Comparison of ENCODE assay signal across 15 cellular contexts in genomic region chr11:7538466-7539454, GRCh38. TPM values are rescaled to one million over a fixed set of nuclear protein-coding genes. Genes with fewer than 3 reads are reported as not detected.
DNase-seq lines count a peak whose midpoint lies in the region; ATAC-seq, FAIRE-seq and TF ChIP-seq lines count a peak whose summit lies in the region.
"Had no signal": no experiment of that assay in that cellular context is flagged by ENCODE, and none has a peak within 500 bp of the region (broad histone marks: within the 10 kb centered on the region; RNA-seq: fewer than 3 reads in every experiment).

No MANE protein-coding gene starts in this region.

- H3K4me3 ChIP-seq in bronchial epithelial cell (ENCODE audit: low read depth, low read length): no peak overlapping the region
- no peak overlapping the region for H3K4me3 ChIP-seq in aorta (ENCODE audit: low read length in 2 of 2)
- H3K4me3 ChIP-seq: BLaER1, ovary, upper lobe of right lung had no signal

- H3K4me1 ChIP-seq in aorta (ENCODE audit: control insufficient read depth in 1 of 2, insufficient read depth in 2 of 2, low read length in 2 of 2): no peaks in the 10 kb centered on the region

- no peaks in the 10 kb centered on the region for H3K27me3 ChIP-seq in bronchial epithelial cell (ENCODE audit: control insufficient read depth, insufficient read depth, low read length)
- no peaks in the 10 kb centered on the region for H3K27me3 ChIP-seq in aorta (ENCODE audit: control insufficient read depth in 1 of 2, insufficient read depth in 2 of 2, low read length in 1 of 2)
- H3K27me3 ChIP-seq: BLaER1, ovary had no signal

- H3K36me3 Mint-ChIP-seq in natural killer cell: no peaks in the 10 kb centered on the region

- H3K9me3 ChIP-seq in aorta (ENCODE audit: control insufficient read depth, low read length): no peaks in the 10 kb centered on the region
- H3K9me3 ChIP-seq: BLaER1, ovary, upper lobe of right lung had no signal

- DNase-seq in left ventricle myocardium superior (no peak), left cardiac atrium (no peak), bronchial epithelial cell (ENCODE audit: low read depth) (peak; percentile 44), natural killer cell (no peak), aorta (no peak), NCI-H187 treated with DMSO at 0.1 percent for 48 hours (lab: John Stamatoyannopoulos, UW) (no peak), DMS79 treated with DMSO at 0.1 percent for 48 hours (lab: John Stamatoyannopoulos, UW) (no peak), NCI-H2227 (lab: John Stamatoyannopoulos, UW; ENCODE audit: unreplicated experiment) (no peak)
- DNase-seq: dermis blood vessel endothelial cell, NCI-H1092, NCI-H446 treated with DMSO at 0.1 percent for 48 hours, ovary, upper lobe of right lung, WERI-Rb-1 had no signal

- H3K27ac Mint-ChIP-seq in natural killer cell: peak overlapping the region; percentile 9 to 79

- FAIRE-seq in bronchial epithelial cell (lab: Jason Lieb, UNC): peak; percentile 36

- H3K4me3 Mint-ChIP-seq in natural killer cell: peak overlapping the region; percentile 77

- no peak for TF ChIP-seq CTCF in bronchial epithelial cell (IDR thresholded peaks at IDR 0.05; ENCODE audit: insufficient read depth, low read length, severe bottlenecking)
- no peak for TF ChIP-seq CTCF in natural killer cell (IDR thresholded peaks at IDR 0.05)

- peaks cover 26 to 69% of the 10 kb centered on the region in 2 donors for H3K4me1 Mint-ChIP-seq in natural killer cell

- no peak overlapping the region for H3K27ac ChIP-seq in aorta (ENCODE audit: low read depth in 1 of 2, low read length in 2 of 2)
- H3K27ac ChIP-seq: BLaER1, ovary, upper lobe of right lung, WERI-Rb-1 had no signal

- peak; percentile 35 for ATAC-seq in left ventricle myocardium superior
- ATAC-seq in left cardiac atrium: no peak
- ATAC-seq in natural killer cell: no peak
- peak; percentile 36 for ATAC-seq in aorta (ENCODE audit: low FRiP score)
- ATAC-seq: upper lobe of right lung had no signal

- intact Hi-C loops in left ventricle myocardium superior (cut with micrococcal nuclease): no loop called here
- intact Hi-C loops in left cardiac atrium (cut with DNase I): no loop called here
- intact Hi-C loops in natural killer cell (cut with micrococcal nuclease): no loop called here
- intact Hi-C loops in aorta (cut with DNase I): no loop called here

- H3K9me3 Mint-ChIP-seq in natural killer cell: no peaks in the 10 kb centered on the region

- H3K36me3 ChIP-seq in bronchial epithelial cell (ENCODE audit: control insufficient read depth, insufficient read depth, low read length) (no peaks in the 10 kb centered on the region), aorta (ENCODE audit: control insufficient read depth in 1 of 2, insufficient read depth in 2 of 2, low read length in 1 of 2) (no peaks in the 10 kb centered on the region)
- H3K36me3 ChIP-seq: BLaER1, ovary, upper lobe of right lung, WERI-Rb-1 had no signal

- WGBS in aorta, 2 donors: 88 to 90% methylated on average over 12 of the region's 12 CpGs

- H3K27me3 Mint-ChIP-seq in natural killer cell (ENCODE audit: low read depth in 2 of 2): peaks cover 0 to 11% of the 10 kb centered on the region in 2 donors

RNA-seq across cellular contexts. Expression of gene PPFIBP2, which starts 25.0 kb away (rescaled TPM):
- total RNA-seq in left ventricle myocardium superior (19.9 TPM), left cardiac atrium (10 to 100 TPM; 16.3 to 25.5 TPM), bronchial epithelial cell (15.0 and 41.6 TPM in 2 replicates), natural killer cell (10 to 100 TPM; 15.1 to 23.7 (median 23.1) TPM), aorta (10 to 100 TPM; 17.6 to 35.6 TPM)
- 10 to 100 TPM; 14.1 to 31.7 TPM for polyA plus RNA-seq in aorta

RNA-seq across cellular contexts. Expression of gene OLFML1, which starts 53.5 kb away (rescaled TPM):
- 5.7 TPM for total RNA-seq in left ventricle myocardium superior
- total RNA-seq in left cardiac atrium: 10 to 100 TPM in 1 of 2 donors, 1 to 10 TPM in 1; 6.7 to 16.5 TPM
- total RNA-seq in bronchial epithelial cell: not detected in 2 replicates
- total RNA-seq in natural killer cell: not detected
- 10 to 100 TPM; 13.2 to 41.0 TPM for total RNA-seq in aorta
- polyA plus RNA-seq in aorta: 10 to 100 TPM in 1 of 2 donors, 1 to 10 TPM in 1; 4.9 to 22.9 TPM
- total RNA-seq: dermis blood vessel endothelial cell had no signal

Comparison
In these comparisons a context has a peak if more than half of its experiments do, and no peak if none do; other contexts are left out.
1. ATAC-seq: peak in left ventricle myocardium superior (single experiment) and aorta (single experiment); none in left cardiac atrium (0 of 2) and natural killer cell (0 of 3).